ENCODE assay signal across 8 cellular contexts in genomic region chr19:46975918-46976782, GRCh38. TPM values are rescaled to one million over a fixed set of nuclear protein-coding genes. Genes with fewer than 3 reads are reported as not detected.
DNase-seq lines count a peak whose midpoint lies in the region; ATAC-seq and TF ChIP-seq lines count a peak whose summit lies in the region.

No MANE protein-coding gene starts in this region.

- H3K9me3 ChIP-seq in right cardiac atrium (ENCODE audit: control insufficient read depth, low read length) = no peaks in the 10 kb centered on the region

- DNase-seq in HT-29 (ENCODE audit: low spot score) (peak; percentile 38), astrocyte of the spinal cord (ENCODE audit: low read depth, low spot score) (peak; percentile 96), right cardiac atrium (peak; percentile 98 to 99 (median 99)), pulmonary artery endothelial cell (ENCODE audit: low read depth, low spot score) (peak; percentile 97), CD1c-positive myeloid dendritic cell (ENCODE audit: extremely low spot score) (no peak)
- DNase-seq in stimulated activated naive B cell treated with anti-CD40 and anti-IgM and Interleukin-4, amounts not matched to agents 10 μg/mL and 1 μg/mL and 100 μg/mL, for 72 hours = no peak
- DNase-seq in stimulated activated CD4-positive, alpha-beta T cell treated with anti-CD3 and anti-CD28 coated beads, Interleukin-2, amount 100 ng/mL, for 24 hours = no peak
- DNase-seq in activated CD8-positive, alpha-beta memory T cell treated with anti-CD3 and anti-CD28 coated beads, Interleukin-2, amount 50 U/mL, for 4 hours = no peak

- H3K27ac Mint-ChIP-seq in stimulated activated naive B cell treated with anti-CD40 and anti-IgM and Interleukin-4, amounts not matched to agents 10 μg/mL and 1 μg/mL and 100 μg/mL, for 72 hours = no peak overlapping the region

- in situ Hi-C loops in astrocyte of the spinal cord (cut with HindIII; ENCODE audit: low sequenced_read_pairs) = no loop called here

- H3K4me3 ChIP-seq in astrocyte of the spinal cord (ENCODE audit: low read depth, low read length) (no peak overlapping the region), right cardiac atrium (ENCODE audit: low read length) (no peak overlapping the region)

- H3K27me3 ChIP-seq in right cardiac atrium (ENCODE audit: control insufficient read depth, insufficient read depth) = no peaks in the 10 kb centered on the region

- intact Hi-C loops in right cardiac atrium (cut with DNase I) = no loop called here

- peaks cover 19 to 33% of the 10 kb centered on the region in 2 donors for H3K4me1 Mint-ChIP-seq in stimulated activated naive B cell treated with anti-CD40 and anti-IgM and Interleukin-4, amounts not matched to agents 10 μg/mL and 1 μg/mL and 100 μg/mL, for 72 hours

- no peak overlapping the region for H3K4me3 Mint-ChIP-seq in stimulated activated naive B cell treated with anti-CD40 and anti-IgM and Interleukin-4, amounts not matched to agents 10 μg/mL and 1 μg/mL and 100 μg/mL, for 72 hours

- no peaks in the 10 kb centered on the region for H3K9me3 Mint-ChIP-seq in stimulated activated naive B cell treated with anti-CD40 and anti-IgM and Interleukin-4, amounts not matched to agents 10 μg/mL and 1 μg/mL and 100 μg/mL, for 72 hours

- no peak for TF ChIP-seq CTCF in astrocyte of the spinal cord (IDR thresholded peaks at IDR 0.05; ENCODE audit: low read depth, low read length)

- H3K4me1 ChIP-seq in right cardiac atrium (ENCODE audit: control insufficient read depth, insufficient read depth, low read length) = peaks cover 42% of the 10 kb centered on the region

- H3K27me3 Mint-ChIP-seq in stimulated activated naive B cell treated with anti-CD40 and anti-IgM and Interleukin-4, amounts not matched to agents 10 μg/mL and 1 μg/mL and 100 μg/mL, for 72 hours = no peaks in the 10 kb centered on the region

- H3K27ac ChIP-seq in right cardiac atrium (ENCODE audit: low read length) = peak overlapping the region; percentile 93

- 18% methylated on average over 18 of the region's 18 CpGs for WGBS in right cardiac atrium

- H3K36me3 Mint-ChIP-seq in stimulated activated naive B cell treated with anti-CD40 and anti-IgM and Interleukin-4, amounts not matched to agents 10 μg/mL and 1 μg/mL and 100 μg/mL, for 72 hours = peaks cover 6 to 23% of the 10 kb centered on the region in 2 donors

- peak; percentile 94 to 95 for ATAC-seq in right cardiac atrium
- ATAC-seq in stimulated activated naive B cell treated with anti-CD40 and anti-IgM and Interleukin-4, amounts not matched to agents 10 μg/mL and 1 μg/mL and 100 μg/mL, for 72 hours (replicated peaks) = no peak

RNA-seq across cellular contexts. Expression of gene NPAS1, which starts 43.5 kb away (rescaled TPM):
- 0.50 TPM in 1 of 2 replicates, not detected in the other for total RNA-seq in HT-29 (2014; rRNA removed; shearing (Covaris generic))
- total RNA-seq in right cardiac atrium = under 1 TPM; 0.24 to 0.77 (median 0.39) TPM
- 0.91 TPM for polyA plus RNA-seq in right cardiac atrium
- 0.20 TPM in 1 of 2 replicates, not detected in the other for total RNA-seq in pulmonary artery endothelial cell

Comparison
In these comparisons a context has a peak if more than half of its experiments do, and no peak if none do; other contexts are left out.
1. DNase-seq: peak in HT-29 (single experiment), astrocyte of the spinal cord (single experiment), right cardiac atrium (3 of 3) and pulmonary artery endothelial cell (single experiment); none in CD1c-positive myeloid dendritic cell (single experiment), stimulated activated naive B cell treated with anti-CD40 and anti-IgM and Interleukin-4, amounts not matched to agents 10 μg/mL and 1 μg/mL and 100 μg/mL, for 72 hours (single experiment), stimulated activated CD4-positive, alpha-beta T cell treated with anti-CD3 and anti-CD28 coated beads, Interleukin-2, amount 100 ng/mL, for 24 hours (0 of 2) and activated CD8-positive, alpha-beta memory T cell treated with anti-CD3 and anti-CD28 coated beads, Interleukin-2, amount 50 U/mL, for 4 hours (single experiment).
2. ATAC-seq: peak in right cardiac atrium (2 of 2); none in stimulated activated naive B cell treated with anti-CD40 and anti-IgM and Interleukin-4, amounts not matched to agents 10 μg/mL and 1 μg/mL and 100 μg/mL, for 72 hours (0 of 2).